In genomic region chr5:62222305-62222704, GRCh38 we compare ENCODE assay signal across 8 cellular contexts.
A peak's percentile ranks its signal among the peaks of the same experiment; 100 is the strongest.
DNase-seq lines count a peak whose midpoint lies in the region; ATAC-seq and TF ChIP-seq lines count a peak whose summit lies in the region.
"Not testable (repeated sequence)": the region's sequence is repeated elsewhere in the genome, so short reads cannot be mapped to it uniquely, and the experiment has no call there.

No MANE protein-coding gene starts in this region.

- H3K27ac ChIP-seq in RWPE2 (ENCODE audit: poor library complexity, severe bottlenecking): peak overlapping the region; percentile 32

- DNase-seq in AG10803 (ENCODE audit: low read depth): peak; percentile 77
- peak; percentile 66 for DNase-seq in HCEC 1CT
- DNase-seq in RWPE2 (ENCODE audit: low spot score): not testable (repeated sequence)
- DNase-seq in astrocyte of the spinal cord (ENCODE audit: low read depth, low spot score): peak; percentile 47
- peak; percentile 82 for DNase-seq in choroid plexus epithelial cell (ENCODE audit: low read depth)
- DNase-seq in fibroblast of peridontal ligament (ENCODE audit: extremely low read depth): peak; percentile 67
- DNase-seq in glomerular visceral epithelial cell (ENCODE audit: extremely low spot score): peak; percentile 25
- DNase-seq in skeletal muscle cell (ENCODE audit: low read depth): peak; percentile 13

- in situ Hi-C loops in astrocyte of the spinal cord (cut with HindIII; ENCODE audit: low sequenced_read_pairs): not testable (repeated sequence)

- H3K9me3 ChIP-seq in RWPE2 (ENCODE audit: severe bottlenecking): not testable (repeated sequence)

- peak; percentile 40 for ATAC-seq in RWPE2 (ENCODE audit: low read depth)

- H3K36me3 ChIP-seq in RWPE2 (ENCODE audit: low read depth): not testable (repeated sequence)

- TF ChIP-seq CTCF in AG10803 (conservative IDR thresholded peaks at IDR 0.05; ENCODE audit: low read length); RWPE2 (IDR thresholded peaks at IDR 0.05; ENCODE audit: poor library complexity, severe bottlenecking); astrocyte of the spinal cord (IDR thresholded peaks at IDR 0.05; ENCODE audit: low read depth, low read length); choroid plexus epithelial cell (conservative IDR thresholded peaks at IDR 0.05; ENCODE audit: low read depth, low read length): not testable (repeated sequence)

- not testable (repeated sequence) for H3K27me3 ChIP-seq in RWPE2 (ENCODE audit: insufficient read depth, poor library complexity, severe bottlenecking)

- peaks cover 16% of the 10 kb centered on the region for H3K4me1 ChIP-seq in RWPE2 (ENCODE audit: insufficient read depth, poor library complexity, severe bottlenecking)

- not testable (repeated sequence) for H3K4me3 ChIP-seq in AG10803 (ENCODE audit: low read length); RWPE2 (ENCODE audit: severe bottlenecking); astrocyte of the spinal cord (ENCODE audit: low read depth, low read length); choroid plexus epithelial cell (ENCODE audit: low read depth, low read length); skeletal muscle cell (ENCODE audit: low read depth, low read length)
